In genomic region chr1:20492751-20493150, GRCh38 we compare ENCODE assay signal across 21 cellular contexts. TPM values are rescaled to one million over a fixed set of nuclear protein-coding genes. Genes with fewer than 3 reads are reported as not detected.
"Had no signal": no experiment of that assay in that cellular context is flagged by ENCODE, and none has a peak within 500 bp of the region (broad histone marks: within the 10 kb centered on the region; RNA-seq: fewer than 3 reads in every experiment).

No MANE protein-coding gene starts in this region.

- H3K4me3 Mint-ChIP-seq: activated CD4-positive, alpha-beta memory T cell treated with anti-CD3 and anti-CD28 coated beads for 36 hours; activated CD4-positive, alpha-beta T cell treated with anti-CD3 and anti-CD28 coated beads for 36 hours; activated CD8-positive, alpha-beta memory T cell treated with anti-CD3 and anti-CD28 coated beads, Interleukin-2, amount 10 ng/mL, durations not matched to agents 7 days and 5 days; central memory CD8-positive, alpha-beta T cell; naive thymus-derived CD4-positive, alpha-beta T cell; neural progenitor cell; stimulated activated effector memory CD8-positive, alpha-beta T cell treated with anti-CD3 and anti-CD28 coated beads, Interleukin-12 subunit alpha, Interleukin-12 subunit beta, amount 100 ng/mL, for 72 hours; WTC11 had no signal

- H3K36me3 ChIP-seq: neural progenitor cell had no signal

- H3K9me3 ChIP-seq: gastroesophageal sphincter, psoas muscle, sigmoid colon, stomach, testis, upper lobe of left lung had no signal

- H3K27me3 ChIP-seq: gastroesophageal sphincter, sigmoid colon, testis, upper lobe of left lung had no signal

- ATAC-seq: activated CD4-positive, alpha-beta T cell treated with anti-CD3 and anti-CD28 coated beads for 36 hours; activated CD8-positive, alpha-beta memory T cell treated with anti-CD3 and anti-CD28 coated beads, Interleukin-2, amount 10 ng/mL, durations not matched to agents 7 days and 5 days; esophagus mucosa; gastroesophageal sphincter; naive thymus-derived CD4-positive, alpha-beta T cell; psoas muscle; stimulated activated effector memory CD8-positive, alpha-beta T cell treated with anti-CD3 and anti-CD28 coated beads, Interleukin-12 subunit alpha, Interleukin-12 subunit beta, amount 100 ng/mL, for 72 hours; WTC11 had no signal

- H3K27ac Mint-ChIP-seq: activated CD4-positive, alpha-beta memory T cell treated with anti-CD3 and anti-CD28 coated beads for 36 hours; activated CD4-positive, alpha-beta T cell treated with anti-CD3 and anti-CD28 coated beads for 36 hours; activated CD8-positive, alpha-beta memory T cell treated with anti-CD3 and anti-CD28 coated beads, Interleukin-2, amount 10 ng/mL, durations not matched to agents 7 days and 5 days; neural progenitor cell; stimulated activated effector memory CD8-positive, alpha-beta T cell treated with anti-CD3 and anti-CD28 coated beads, Interleukin-12 subunit alpha, Interleukin-12 subunit beta, amount 100 ng/mL, for 72 hours; WTC11 had no signal

- H3K9me3 Mint-ChIP-seq: activated CD4-positive, alpha-beta memory T cell treated with anti-CD3 and anti-CD28 coated beads for 36 hours; central memory CD8-positive, alpha-beta T cell; neural progenitor cell; stimulated activated effector memory CD8-positive, alpha-beta T cell treated with anti-CD3 and anti-CD28 coated beads, Interleukin-12 subunit alpha, Interleukin-12 subunit beta, amount 100 ng/mL, for 72 hours; WTC11 had no signal

- FAIRE-seq: TTC549 had no signal

- H3K27me3 Mint-ChIP-seq: central memory CD8-positive, alpha-beta T cell had no signal

- H3K36me3 Mint-ChIP-seq: naive thymus-derived CD4-positive, alpha-beta T cell; neural progenitor cell; stimulated activated effector memory CD8-positive, alpha-beta T cell treated with anti-CD3 and anti-CD28 coated beads, Interleukin-12 subunit alpha, Interleukin-12 subunit beta, amount 100 ng/mL, for 72 hours; WTC11 had no signal

- H3K9ac ChIP-seq: neural progenitor cell had no signal

- H3K4me1 Mint-ChIP-seq: activated CD4-positive, alpha-beta T cell treated with anti-CD3 and anti-CD28 coated beads for 36 hours had no signal

- H3K27ac ChIP-seq: neural progenitor cell, psoas muscle, sigmoid colon, stomach, testis had no signal

- H3K4me2 ChIP-seq: neural progenitor cell had no signal

- H3K4me1 ChIP-seq: neural progenitor cell, psoas muscle had no signal

- H3K4me3 ChIP-seq: gastroesophageal sphincter, neural progenitor cell, psoas muscle, sigmoid colon, stomach, testis, upper lobe of left lung had no signal

- DNase-seq: activated CD4-positive, alpha-beta memory T cell treated with anti-CD3 and anti-CD28 coated beads for 36 hours; activated CD4-positive, alpha-beta T cell treated with anti-CD3 and anti-CD28 coated beads for 36 hours; activated CD8-positive, alpha-beta memory T cell treated with anti-CD3 and anti-CD28 coated beads, Interleukin-2, amount 10 ng/mL, durations not matched to agents 7 days and 5 days; cortex of kidney; effector CD8-positive, alpha-beta T cell; mesendoderm; naive thymus-derived CD4-positive, alpha-beta T cell; psoas muscle; sigmoid colon; stimulated activated CD4-positive, alpha-beta T cell treated with anti-CD3 and anti-CD28 coated beads, Interleukin-4, amount 100 ng/mL, for 24 hours; stomach; testis; upper lobe of left lung had no signal

- H2AFZ ChIP-seq: neural progenitor cell had no signal

RNA-seq across cellular contexts. Expression of gene FAM43B, which starts 59.6 kb away (rescaled TPM):
- total RNA-seq: activated CD4-positive, alpha-beta memory T cell treated with anti-CD3 and anti-CD28 coated beads for 36 hours; activated CD4-positive, alpha-beta T cell treated with anti-CD3 and anti-CD28 coated beads for 36 hours; activated CD8-positive, alpha-beta memory T cell treated with anti-CD3 and anti-CD28 coated beads, Interleukin-2, amount 10 ng/mL, durations not matched to agents 7 days and 5 days; naive thymus-derived CD4-positive, alpha-beta T cell; stomach; T-helper 2 cell treated with Interferon-gamma antibody and Interleukin-4, amounts not matched to agents 100 ng/mL and 5 ng/mL, for 36 hours had no signal
- polyA plus RNA-seq: naive thymus-derived CD4-positive, alpha-beta T cell had no signal
